8 cellular contexts compared by ENCODE assay signal in genomic region chr7:143305423-143306070, GRCh38. TPM values are rescaled to one million over a fixed set of nuclear protein-coding genes. Genes with fewer than 3 reads are reported as not detected.
DNase-seq lines count a peak whose midpoint lies in the region; ATAC-seq, FAIRE-seq and TF ChIP-seq lines count a peak whose summit lies in the region.

No MANE protein-coding gene starts in this region.

- TF ChIP-seq POLR2A in vagina (IDR thresholded peaks at IDR 0.05): no peak

- no peaks in the 10 kb centered on the region for H3K4me1 ChIP-seq in vagina

- intact Hi-C loops in vagina (cut with DNase I): no loop called here

- no peaks in the 10 kb centered on the region for H3K27me3 ChIP-seq in vagina

- TF ChIP-seq CTCF in AG04449 (IDR thresholded peaks at IDR 0.05; ENCODE audit: insufficient read depth, low read length, missing control alignments) (peak; percentile 73), vagina (IDR thresholded peaks at IDR 0.05) (peak in 2 of 3 experiments; percentile 12 to 28)

- peak; percentile 72 for ATAC-seq in GM21717 (IDR thresholded peaks at IDR 0.05; ENCODE audit: unreplicated experiment)

- H3K36me3 ChIP-seq in vagina: peaks cover 0 to 74% of the 10 kb centered on the region in 2 donors

- no peak overlapping the region for H3K4me3 ChIP-seq in AG04449 (ENCODE audit: low read depth, low read length)
- no peak overlapping the region for H3K4me3 ChIP-seq in vagina

- no peak for FAIRE-seq in frontal cortex (lab: Jason Lieb, UNC)

- H3K9me3 ChIP-seq in vagina: no peaks in the 10 kb centered on the region

- CTCF ChIA-PET in AG04449 (lab: Yijun Ruan, JAX): interaction anchor here (0.8 to 2.7 kb wide), 15 partner anchors 10 to 112 kb away, joined by 3 to 18 read pairs (median 4); partner anchors contain the start of genes CASP2 and CLCN1

- POLR2A ChIA-PET in AG04449 (lab: Yijun Ruan, JAX): no interaction called here

- DNase-seq in AG04449 (ENCODE audit: low read depth, low spot score): no peak
- DNase-seq in RPMI7951 (ENCODE audit: low read depth): peak; percentile 26
- DNase-seq in activated gamma-delta T cell (lab: John Stamatoyannopoulos, UW): peak; percentile 14
- peak; percentile 30 to 62 for DNase-seq in frontal cortex (ENCODE audit: low spot score in 2 of 2)
- DNase-seq in pons (ENCODE audit: low spot score): peak; percentile 74
- no peak for DNase-seq in vagina (ENCODE audit: extremely low spot score in 2 of 2)
- DNase-seq in NCI-H2107 (lab: John Stamatoyannopoulos, UW): no peak

- no peak overlapping the region for H3K27ac ChIP-seq in vagina

RNA-seq across cellular contexts. Expression of gene CLCN1, which starts 10.4 kb away (rescaled TPM):
- total RNA-seq in RPMI7951 (2014; rRNA removed; shearing (Covaris generic)): not detected in 2 replicates
- under 0.01 TPM for total RNA-seq in frontal cortex
- not detected for total RNA-seq in vagina

RNA-seq across cellular contexts. Expression of gene CASP2, which starts 17.4 kb away (rescaled TPM):
- total RNA-seq in RPMI7951 (2014; rRNA removed; shearing (Covaris generic)): 8.8 and 15.1 TPM in 2 replicates
- total RNA-seq in frontal cortex (20.4 TPM), vagina (24.8 TPM)

RNA-seq across cellular contexts. Expression of gene TMEM139, which starts 20.8 kb away (rescaled TPM):
- total RNA-seq in RPMI7951 (2014; rRNA removed; shearing (Covaris generic)): not detected in 2 replicates
- total RNA-seq in frontal cortex (not detected), vagina (not detected)

RNA-seq across cellular contexts. Expression of gene GSTK1, which starts 42.3 kb away (rescaled TPM):
- 96.1 and 111 TPM in 2 replicates for total RNA-seq in RPMI7951 (2014; rRNA removed; shearing (Covaris generic))
- total RNA-seq in frontal cortex: 24.9 TPM
- total RNA-seq in vagina: 127 TPM

RNA-seq across cellular contexts. Expression of gene FAM131B, which starts 57.0 kb away (rescaled TPM):
- not detected in 2 replicates for total RNA-seq in RPMI7951 (2014; rRNA removed; shearing (Covaris generic))
- total RNA-seq in frontal cortex (73.8 TPM), vagina (1.5 TPM)

Comparison
In these comparisons a context has a peak if more than half of its experiments do, and no peak if none do; other contexts are left out.
1. DNase-seq: peak in RPMI7951 (single experiment), activated gamma-delta T cell (single experiment), frontal cortex (2 of 2) and pons (single experiment); none in AG04449 (single experiment), vagina (0 of 2) and NCI-H2107 (single experiment).